Comparison of ENCODE assay signal across 12 cellular contexts in genomic region chr18:57107141-57107832, GRCh38. TPM values are rescaled to one million over a fixed set of nuclear protein-coding genes. Genes with fewer than 3 reads are reported as not detected.
A peak's percentile ranks its signal among the peaks of the same experiment; 100 is the strongest.
DNase-seq lines count a peak whose midpoint lies in the region; ATAC-seq and TF ChIP-seq lines count a peak whose summit lies in the region.
"Had no signal": no experiment of that assay in that cellular context is flagged by ENCODE, and none has a peak within 500 bp of the region (broad histone marks: within the 10 kb centered on the region; RNA-seq: fewer than 3 reads in every experiment).

No MANE protein-coding gene starts in this region.

- no peaks in the 10 kb centered on the region for H3K36me3 Mint-ChIP-seq in chondrocyte (ENCODE audit: low read depth)

- H3K27ac Mint-ChIP-seq in chondrocyte (ENCODE audit: unreplicated experiment), result no peak overlapping the region

- no peaks in the 10 kb centered on the region for H3K9me2 ChIP-seq in hepatocyte (replicated peaks; ENCODE audit: insufficient read depth)

- no peak overlapping the region for H2AFZ ChIP-seq in hepatocyte

- H3K9me3 ChIP-seq in right atrium auricular region (no peaks in the 10 kb centered on the region), hepatocyte (ENCODE audit: low read depth) (no peaks in the 10 kb centered on the region)

- H3K4me3 Mint-ChIP-seq in chondrocyte (ENCODE audit: unreplicated experiment), result no peak overlapping the region

- intact Hi-C loops in left cardiac atrium (cut with DNase I), result no loop called here

- H3K36me3 ChIP-seq in right atrium auricular region (no peaks in the 10 kb centered on the region), hepatocyte (replicated peaks; ENCODE audit: insufficient read depth, low read depth) (no peaks in the 10 kb centered on the region)
- H3K36me3 ChIP-seq: BLaER1 treated with 17β-estradiol and CSF1 and Interleukin-3, amounts not matched to agents 10 nM and 100 nM had no signal

- peaks cover 5% of the 10 kb centered on the region for H3K9me3 Mint-ChIP-seq in chondrocyte (ENCODE audit: low read depth)

- H3K4me2 ChIP-seq in hepatocyte, result no peak overlapping the region
- H3K4me2 ChIP-seq: BLaER1 treated with 17β-estradiol and CSF1 and Interleukin-3, amounts not matched to agents 10 nM and 100 nM had no signal

- H4K20me1 ChIP-seq in hepatocyte (ENCODE audit: insufficient read depth, poor library complexity, severe bottlenecking), result no peaks in the 10 kb centered on the region
- H4K20me1 ChIP-seq: BLaER1 treated with 17β-estradiol and CSF1 and Interleukin-3, amounts not matched to agents 10 nM and 100 nM had no signal

- H3K27ac ChIP-seq in right atrium auricular region (no peak overlapping the region), hepatocyte (no peak overlapping the region)
- H3K27ac ChIP-seq: BLaER1 treated with 17β-estradiol and CSF1 and Interleukin-3, amounts not matched to agents 10 nM and 100 nM had no signal

- no peak for DNase-seq in left cardiac atrium
- DNase-seq in right atrium auricular region (ENCODE audit: low spot score), result no peak
- DNase-seq in SW480 (ENCODE audit: low spot score), result peak; percentile 5
- peak; percentile 65 for DNase-seq in hepatocyte (ENCODE audit: low spot score)
- no peak for DNase-seq in NCI-H510A (lab: John Stamatoyannopoulos, UW)
- DNase-seq in NCI-H526 (lab: John Stamatoyannopoulos, UW), result no peak
- DNase-seq in chondrocyte (ENCODE audit: low spot score), result no peak
- DNase-seq in cerebellum (ENCODE audit: low spot score), result no peak
- DNase-seq: NCI-H226; right cardiac atrium; stimulated activated naive CD4-positive, alpha-beta T cell treated with Interleukin-2 at 50 U/mL for 16 hours had no signal

- ATAC-seq in left cardiac atrium, result peak; percentile 21 to 68

- no peaks in the 10 kb centered on the region for H3K4me1 ChIP-seq in right atrium auricular region
- no peaks in the 10 kb centered on the region for H3K4me1 ChIP-seq in hepatocyte (ENCODE audit: insufficient read depth)
- H3K4me1 ChIP-seq: BLaER1 treated with 17β-estradiol and CSF1 and Interleukin-3, amounts not matched to agents 10 nM and 100 nM had no signal

- H3K27me3 ChIP-seq in right atrium auricular region, result no peaks in the 10 kb centered on the region
- no peaks in the 10 kb centered on the region for H3K27me3 ChIP-seq in hepatocyte
- H3K27me3 ChIP-seq: BLaER1 treated with 17β-estradiol and CSF1 and Interleukin-3, amounts not matched to agents 10 nM and 100 nM had no signal

- no peaks in the 10 kb centered on the region for H3K27me3 Mint-ChIP-seq in chondrocyte (ENCODE audit: low read depth)

- no peaks in the 10 kb centered on the region for H3K79me2 ChIP-seq in hepatocyte

- no peaks in the 10 kb centered on the region for H3K4me1 Mint-ChIP-seq in chondrocyte (ENCODE audit: low read depth)

- WGBS in hepatocyte (ENCODE audit: low lambda C conversion rate, missing lambda C conversion rate), result 62% methylated on average over 4 of the region's 4 CpGs

- H3K4me3 ChIP-seq in right atrium auricular region (no peak overlapping the region), hepatocyte (no peak overlapping the region)
- H3K4me3 ChIP-seq: BLaER1 treated with 17β-estradiol and CSF1 and Interleukin-3, amounts not matched to agents 10 nM and 100 nM had no signal

- no peak for TF ChIP-seq CTCF in right atrium auricular region (IDR thresholded peaks at IDR 0.05)
- TF ChIP-seq CTCF in hepatocyte (IDR thresholded peaks at IDR 0.05; ENCODE audit: poor library complexity), result no peak
- TF ChIP-seq CTCF in chondrocyte (IDR thresholded peaks at IDR 0.05), result no peak

RNA-seq across cellular contexts. Expression of gene BOD1L2, which starts 39.6 kb away (rescaled TPM):
- total RNA-seq in left cardiac atrium (not detected), right atrium auricular region (not detected), hepatocyte (0.23 TPM in 1 of 2 replicates, not detected in the other), chondrocyte (not detected in 3 replicates), cerebellum (not detected)
- not detected in 2 replicates for polyA plus RNA-seq in hepatocyte
- total RNA-seq: right cardiac atrium had no signal
- polyA plus RNA-seq: right cardiac atrium had no signal

Comparison
In these comparisons a context has a peak if more than half of its experiments do, and no peak if none do; other contexts are left out.
1. DNase-seq: peak in SW480 (single experiment) and hepatocyte (single experiment); none in left cardiac atrium (single experiment), right atrium auricular region (single experiment), NCI-H510A (single experiment), NCI-H526 (0 of 2), chondrocyte (single experiment) and cerebellum (single experiment).